1 cellular context compared by ENCODE assay signal in the genomic region with DNA sequence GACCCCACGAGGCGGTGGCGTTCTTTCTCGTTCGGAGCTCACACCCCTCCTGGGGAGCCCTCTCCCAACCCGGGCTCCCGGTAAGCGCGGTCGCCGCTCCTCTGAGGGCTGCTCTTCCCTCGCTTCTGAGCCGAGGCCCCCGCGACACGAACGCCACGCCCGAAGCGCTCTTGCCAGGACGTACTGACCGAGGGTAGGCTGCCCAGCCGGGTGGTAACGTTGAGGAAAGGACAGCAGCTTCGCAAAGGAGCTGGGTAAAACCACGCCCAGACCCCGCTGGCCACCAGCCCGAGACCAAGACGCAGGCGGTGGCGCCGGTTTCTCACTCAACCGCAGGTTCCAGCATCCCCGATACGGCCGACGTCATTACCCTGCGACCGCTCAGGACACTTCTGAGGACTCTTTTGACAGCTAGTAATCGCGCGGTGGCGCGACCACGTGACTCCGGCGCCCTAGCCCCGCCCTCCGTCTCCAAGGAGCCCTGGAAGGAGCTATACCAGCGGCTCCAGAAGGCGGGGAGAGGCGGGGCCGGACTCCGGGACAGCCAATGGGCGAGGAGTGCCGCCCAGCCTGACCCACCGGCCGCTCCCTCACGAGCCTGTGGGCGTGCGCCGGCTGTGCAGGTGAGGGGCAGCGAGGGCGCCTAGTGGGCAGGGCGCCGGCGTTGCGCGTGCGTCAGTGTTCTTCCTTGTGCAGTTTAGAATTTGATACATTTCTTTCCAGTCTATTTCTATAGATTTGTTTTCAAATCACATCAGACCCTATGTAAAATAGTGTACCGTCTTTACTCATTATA.
TF ChIP-seq lines count a peak whose summit lies in the region.

No MANE protein-coding gene starts in this region.

TF ChIP-seq in HepG2, 621 proteins besides CTCF, POLR2A, EP300 and RAD21 (continued from another document and continues in another):
- TF ChIP-seq, protein P1, sequence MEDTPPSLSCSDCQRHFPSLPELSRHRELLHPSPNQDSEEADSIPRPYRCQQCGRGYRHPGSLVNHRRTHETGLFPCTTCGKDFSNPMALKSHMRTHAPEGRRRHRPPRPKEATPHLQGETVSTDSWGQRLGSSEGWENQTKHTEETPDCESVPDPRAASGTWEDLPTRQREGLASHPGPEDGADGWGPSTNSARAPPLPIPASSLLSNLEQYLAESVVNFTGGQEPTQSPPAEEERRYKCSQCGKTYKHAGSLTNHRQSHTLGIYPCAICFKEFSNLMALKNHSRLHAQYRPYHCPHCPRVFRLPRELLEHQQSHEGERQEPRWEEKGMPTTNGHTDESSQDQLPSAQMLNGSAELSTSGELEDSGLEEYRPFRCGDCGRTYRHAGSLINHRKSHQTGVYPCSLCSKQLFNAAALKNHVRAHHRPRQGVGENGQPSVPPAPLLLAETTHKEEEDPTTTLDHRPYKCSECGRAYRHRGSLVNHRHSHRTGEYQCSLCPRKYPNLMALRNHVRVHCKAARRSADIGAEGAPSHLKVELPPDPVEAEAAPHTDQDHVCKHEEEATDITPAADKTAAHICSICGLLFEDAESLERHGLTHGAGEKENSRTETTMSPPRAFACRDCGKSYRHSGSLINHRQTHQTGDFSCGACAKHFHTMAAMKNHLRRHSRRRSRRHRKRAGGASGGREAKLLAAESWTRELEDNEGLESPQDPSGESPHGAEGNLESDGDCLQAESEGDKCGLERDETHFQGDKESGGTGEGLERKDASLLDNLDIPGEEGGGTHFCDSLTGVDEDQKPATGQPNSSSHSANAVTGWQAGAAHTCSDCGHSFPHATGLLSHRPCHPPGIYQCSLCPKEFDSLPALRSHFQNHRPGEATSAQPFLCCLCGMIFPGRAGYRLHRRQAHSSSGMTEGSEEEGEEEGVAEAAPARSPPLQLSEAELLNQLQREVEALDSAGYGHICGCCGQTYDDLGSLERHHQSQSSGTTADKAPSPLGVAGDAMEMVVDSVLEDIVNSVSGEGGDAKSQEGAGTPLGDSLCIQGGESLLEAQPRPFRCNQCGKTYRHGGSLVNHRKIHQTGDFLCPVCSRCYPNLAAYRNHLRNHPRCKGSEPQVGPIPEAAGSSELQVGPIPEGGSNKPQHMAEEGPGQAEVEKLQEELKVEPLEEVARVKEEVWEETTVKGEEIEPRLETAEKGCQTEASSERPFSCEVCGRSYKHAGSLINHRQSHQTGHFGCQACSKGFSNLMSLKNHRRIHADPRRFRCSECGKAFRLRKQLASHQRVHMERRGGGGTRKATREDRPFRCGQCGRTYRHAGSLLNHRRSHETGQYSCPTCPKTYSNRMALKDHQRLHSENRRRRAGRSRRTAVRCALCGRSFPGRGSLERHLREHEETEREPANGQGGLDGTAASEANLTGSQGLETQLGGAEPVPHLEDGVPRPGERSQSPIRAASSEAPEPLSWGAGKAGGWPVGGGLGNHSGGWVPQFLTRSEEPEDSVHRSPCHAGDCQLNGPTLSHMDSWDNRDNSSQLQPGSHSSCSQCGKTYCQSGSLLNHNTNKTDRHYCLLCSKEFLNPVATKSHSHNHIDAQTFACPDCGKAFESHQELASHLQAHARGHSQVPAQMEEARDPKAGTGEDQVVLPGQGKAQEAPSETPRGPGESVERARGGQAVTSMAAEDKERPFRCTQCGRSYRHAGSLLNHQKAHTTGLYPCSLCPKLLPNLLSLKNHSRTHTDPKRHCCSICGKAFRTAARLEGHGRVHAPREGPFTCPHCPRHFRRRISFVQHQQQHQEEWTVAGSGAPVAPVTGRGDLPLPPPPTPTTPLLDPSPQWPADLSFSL (CRISPR knock-in tag; IDR thresholded peaks at IDR 0.05) = no peak
- TF ChIP-seq FOXP1 (IDR thresholded peaks at IDR 0.05) (no peak), FOXP1 (CRISPR knock-in tag; IDR thresholded peaks at IDR 0.05) (peak; percentile 67), AKAP8 (CRISPR knock-in tag; IDR thresholded peaks at IDR 0.05) (0 out of 2 replicates have a peak, but pooled peaks have one; percentile 34), SMC3 (IDR thresholded peaks at IDR 0.05; ENCODE audit: low read length) (no peak), SETDB1 (CRISPR knock-in tag; IDR thresholded peaks at IDR 0.05; ENCODE audit: borderline replicate concordance) (no peak), MTA1 (CRISPR knock-in tag; IDR thresholded peaks at IDR 0.05; ENCODE audit: borderline replicate concordance) (peak; percentile 88), NFIB (CRISPR knock-in tag; IDR thresholded peaks at IDR 0.05; ENCODE audit: borderline replicate concordance) (no peak), ZNF441 (CRISPR knock-in tag; IDR thresholded peaks at IDR 0.05; ENCODE audit: borderline replicate concordance) (peak; percentile 20; the same call in 1 of the 2 replicates), DR1 (CRISPR knock-in tag; IDR thresholded peaks at IDR 0.05) (peak; percentile 60; the same call in 1 of the 2 replicates), ZNF543 (CRISPR knock-in tag; IDR thresholded peaks at IDR 0.05) (0 out of 2 replicates have a peak, but pooled peaks have one; percentile 57), ZNF335 (CRISPR knock-in tag; IDR thresholded peaks at IDR 0.05) (peak; percentile 88; the same call in 1 of the 2 replicates), ZFP82 (CRISPR knock-in tag; IDR thresholded peaks at IDR 0.05; ENCODE audit: borderline replicate concordance) (no peak), MIER2 (CRISPR knock-in tag; IDR thresholded peaks at IDR 0.05) (no peak), ZNF761 (CRISPR knock-in tag; conservative IDR thresholded peaks at IDR 0.05) (no peak; the same call in 1 of the 2 replicates), TOPORS (CRISPR knock-in tag; IDR thresholded peaks at IDR 0.05) (no peak; the same call in 1 of the 2 replicates), SMAD1 (CRISPR knock-in tag; IDR thresholded peaks at IDR 0.05; ENCODE audit: borderline replicate concordance, low read depth) (peak; percentile 89; the same call in 1 of the 2 replicates), SMAD3 (CRISPR knock-in tag; IDR thresholded peaks at IDR 0.05) (no peak; the same call in 1 of the 2 replicates), ZBTB8A (CRISPR knock-in tag; IDR thresholded peaks at IDR 0.05; ENCODE audit: borderline replicate concordance, low read depth) (peak; percentile 18; the same call in 1 of the 2 replicates), ATAD3A (CRISPR knock-in tag; IDR thresholded peaks at IDR 0.05) (no peak), ZNF746 (CRISPR knock-in tag; IDR thresholded peaks at IDR 0.05) (no peak), SMYD3 (CRISPR knock-in tag; IDR thresholded peaks at IDR 0.05) (no peak), ZNF83 (CRISPR knock-in tag; IDR thresholded peaks at IDR 0.05; ENCODE audit: borderline replicate concordance) (peak; percentile 92), FOXA1 (IDR thresholded peaks at IDR 0.05) (no peak), FOXA1 (CRISPR knock-in tag; IDR thresholded peaks at IDR 0.05) (no peak), ZKSCAN1 (IDR thresholded peaks at IDR 0.05; ENCODE audit: low read length) (no peak), TEAD3 (CRISPR knock-in tag; optimal IDR thresholded peaks at IDR 0.05; ENCODE audit: borderline replicate concordance) (peak; percentile 54)
- TF ChIP-seq, protein P2, sequence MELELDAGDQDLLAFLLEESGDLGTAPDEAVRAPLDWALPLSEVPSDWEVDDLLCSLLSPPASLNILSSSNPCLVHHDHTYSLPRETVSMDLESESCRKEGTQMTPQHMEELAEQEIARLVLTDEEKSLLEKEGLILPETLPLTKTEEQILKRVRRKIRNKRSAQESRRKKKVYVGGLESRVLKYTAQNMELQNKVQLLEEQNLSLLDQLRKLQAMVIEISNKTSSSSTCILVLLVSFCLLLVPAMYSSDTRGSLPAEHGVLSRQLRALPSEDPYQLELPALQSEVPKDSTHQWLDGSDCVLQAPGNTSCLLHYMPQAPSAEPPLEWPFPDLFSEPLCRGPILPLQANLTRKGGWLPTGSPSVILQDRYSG (CRISPR knock-in tag; IDR thresholded peaks at IDR 0.05) = 0 out of 2 replicates have a peak, but pooled peaks have one; percentile 82
- TF ChIP-seq, protein P3, sequence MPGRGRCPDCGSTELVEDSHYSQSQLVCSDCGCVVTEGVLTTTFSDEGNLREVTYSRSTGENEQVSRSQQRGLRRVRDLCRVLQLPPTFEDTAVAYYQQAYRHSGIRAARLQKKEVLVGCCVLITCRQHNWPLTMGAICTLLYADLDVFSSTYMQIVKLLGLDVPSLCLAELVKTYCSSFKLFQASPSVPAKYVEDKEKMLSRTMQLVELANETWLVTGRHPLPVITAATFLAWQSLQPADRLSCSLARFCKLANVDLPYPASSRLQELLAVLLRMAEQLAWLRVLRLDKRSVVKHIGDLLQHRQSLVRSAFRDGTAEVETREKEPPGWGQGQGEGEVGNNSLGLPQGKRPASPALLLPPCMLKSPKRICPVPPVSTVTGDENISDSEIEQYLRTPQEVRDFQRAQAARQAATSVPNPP (CRISPR knock-in tag; IDR thresholded peaks at IDR 0.05) = no peak
- TF ChIP-seq, protein P4, sequence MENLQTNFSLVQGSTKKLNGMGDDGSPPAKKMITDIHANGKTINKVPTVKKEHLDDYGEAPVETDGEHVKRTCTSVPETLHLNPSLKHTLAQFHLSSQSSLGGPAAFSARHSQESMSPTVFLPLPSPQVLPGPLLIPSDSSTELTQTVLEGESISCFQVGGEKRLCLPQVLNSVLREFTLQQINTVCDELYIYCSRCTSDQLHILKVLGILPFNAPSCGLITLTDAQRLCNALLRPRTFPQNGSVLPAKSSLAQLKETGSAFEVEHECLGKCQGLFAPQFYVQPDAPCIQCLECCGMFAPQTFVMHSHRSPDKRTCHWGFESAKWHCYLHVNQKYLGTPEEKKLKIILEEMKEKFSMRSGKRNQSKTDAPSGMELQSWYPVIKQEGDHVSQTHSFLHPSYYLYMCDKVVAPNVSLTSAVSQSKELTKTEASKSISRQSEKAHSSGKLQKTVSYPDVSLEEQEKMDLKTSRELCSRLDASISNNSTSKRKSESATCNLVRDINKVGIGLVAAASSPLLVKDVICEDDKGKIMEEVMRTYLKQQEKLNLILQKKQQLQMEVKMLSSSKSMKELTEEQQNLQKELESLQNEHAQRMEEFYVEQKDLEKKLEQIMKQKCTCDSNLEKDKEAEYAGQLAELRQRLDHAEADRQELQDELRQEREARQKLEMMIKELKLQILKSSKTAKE (CRISPR knock-in tag; IDR thresholded peaks at IDR 0.05; ENCODE audit: borderline replicate concordance) = no peak
- TF ChIP-seq, protein P5, sequence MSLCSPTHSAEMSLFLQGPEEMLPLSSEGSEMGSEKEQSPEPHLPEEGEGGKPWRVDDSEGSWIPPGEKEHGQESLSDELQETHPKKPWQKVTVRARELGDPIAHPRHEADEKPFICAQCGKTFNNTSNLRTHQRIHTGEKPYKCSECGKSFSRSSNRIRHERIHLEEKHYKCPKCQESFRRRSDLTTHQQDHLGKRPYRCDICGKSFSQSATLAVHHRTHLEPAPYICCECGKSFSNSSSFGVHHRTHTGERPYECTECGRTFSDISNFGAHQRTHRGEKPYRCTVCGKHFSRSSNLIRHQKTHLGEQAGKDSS (CRISPR knock-in tag; IDR thresholded peaks at IDR 0.05; ENCODE audit: borderline replicate concordance, low read depth) = no peak; the same call in 1 of the 2 replicates
- TF ChIP-seq, protein P6, sequence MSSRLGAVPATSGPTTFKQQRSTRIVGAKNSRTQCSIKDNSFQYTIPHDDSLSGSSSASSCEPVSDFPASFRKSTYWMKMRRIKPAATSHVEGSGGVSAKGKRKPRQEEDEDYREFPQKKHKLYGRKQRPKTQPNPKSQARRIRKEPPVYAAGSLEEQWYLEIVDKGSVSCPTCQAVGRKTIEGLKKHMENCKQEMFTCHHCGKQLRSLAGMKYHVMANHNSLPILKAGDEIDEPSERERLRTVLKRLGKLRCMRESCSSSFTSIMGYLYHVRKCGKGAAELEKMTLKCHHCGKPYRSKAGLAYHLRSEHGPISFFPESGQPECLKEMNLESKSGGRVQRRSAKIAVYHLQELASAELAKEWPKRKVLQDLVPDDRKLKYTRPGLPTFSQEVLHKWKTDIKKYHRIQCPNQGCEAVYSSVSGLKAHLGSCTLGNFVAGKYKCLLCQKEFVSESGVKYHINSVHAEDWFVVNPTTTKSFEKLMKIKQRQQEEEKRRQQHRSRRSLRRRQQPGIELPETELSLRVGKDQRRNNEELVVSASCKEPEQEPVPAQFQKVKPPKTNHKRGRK (CRISPR knock-in tag; IDR thresholded peaks at IDR 0.05) = peak; percentile 59; the same call in 1 of the 2 replicates
- TF ChIP-seq, protein P7, sequence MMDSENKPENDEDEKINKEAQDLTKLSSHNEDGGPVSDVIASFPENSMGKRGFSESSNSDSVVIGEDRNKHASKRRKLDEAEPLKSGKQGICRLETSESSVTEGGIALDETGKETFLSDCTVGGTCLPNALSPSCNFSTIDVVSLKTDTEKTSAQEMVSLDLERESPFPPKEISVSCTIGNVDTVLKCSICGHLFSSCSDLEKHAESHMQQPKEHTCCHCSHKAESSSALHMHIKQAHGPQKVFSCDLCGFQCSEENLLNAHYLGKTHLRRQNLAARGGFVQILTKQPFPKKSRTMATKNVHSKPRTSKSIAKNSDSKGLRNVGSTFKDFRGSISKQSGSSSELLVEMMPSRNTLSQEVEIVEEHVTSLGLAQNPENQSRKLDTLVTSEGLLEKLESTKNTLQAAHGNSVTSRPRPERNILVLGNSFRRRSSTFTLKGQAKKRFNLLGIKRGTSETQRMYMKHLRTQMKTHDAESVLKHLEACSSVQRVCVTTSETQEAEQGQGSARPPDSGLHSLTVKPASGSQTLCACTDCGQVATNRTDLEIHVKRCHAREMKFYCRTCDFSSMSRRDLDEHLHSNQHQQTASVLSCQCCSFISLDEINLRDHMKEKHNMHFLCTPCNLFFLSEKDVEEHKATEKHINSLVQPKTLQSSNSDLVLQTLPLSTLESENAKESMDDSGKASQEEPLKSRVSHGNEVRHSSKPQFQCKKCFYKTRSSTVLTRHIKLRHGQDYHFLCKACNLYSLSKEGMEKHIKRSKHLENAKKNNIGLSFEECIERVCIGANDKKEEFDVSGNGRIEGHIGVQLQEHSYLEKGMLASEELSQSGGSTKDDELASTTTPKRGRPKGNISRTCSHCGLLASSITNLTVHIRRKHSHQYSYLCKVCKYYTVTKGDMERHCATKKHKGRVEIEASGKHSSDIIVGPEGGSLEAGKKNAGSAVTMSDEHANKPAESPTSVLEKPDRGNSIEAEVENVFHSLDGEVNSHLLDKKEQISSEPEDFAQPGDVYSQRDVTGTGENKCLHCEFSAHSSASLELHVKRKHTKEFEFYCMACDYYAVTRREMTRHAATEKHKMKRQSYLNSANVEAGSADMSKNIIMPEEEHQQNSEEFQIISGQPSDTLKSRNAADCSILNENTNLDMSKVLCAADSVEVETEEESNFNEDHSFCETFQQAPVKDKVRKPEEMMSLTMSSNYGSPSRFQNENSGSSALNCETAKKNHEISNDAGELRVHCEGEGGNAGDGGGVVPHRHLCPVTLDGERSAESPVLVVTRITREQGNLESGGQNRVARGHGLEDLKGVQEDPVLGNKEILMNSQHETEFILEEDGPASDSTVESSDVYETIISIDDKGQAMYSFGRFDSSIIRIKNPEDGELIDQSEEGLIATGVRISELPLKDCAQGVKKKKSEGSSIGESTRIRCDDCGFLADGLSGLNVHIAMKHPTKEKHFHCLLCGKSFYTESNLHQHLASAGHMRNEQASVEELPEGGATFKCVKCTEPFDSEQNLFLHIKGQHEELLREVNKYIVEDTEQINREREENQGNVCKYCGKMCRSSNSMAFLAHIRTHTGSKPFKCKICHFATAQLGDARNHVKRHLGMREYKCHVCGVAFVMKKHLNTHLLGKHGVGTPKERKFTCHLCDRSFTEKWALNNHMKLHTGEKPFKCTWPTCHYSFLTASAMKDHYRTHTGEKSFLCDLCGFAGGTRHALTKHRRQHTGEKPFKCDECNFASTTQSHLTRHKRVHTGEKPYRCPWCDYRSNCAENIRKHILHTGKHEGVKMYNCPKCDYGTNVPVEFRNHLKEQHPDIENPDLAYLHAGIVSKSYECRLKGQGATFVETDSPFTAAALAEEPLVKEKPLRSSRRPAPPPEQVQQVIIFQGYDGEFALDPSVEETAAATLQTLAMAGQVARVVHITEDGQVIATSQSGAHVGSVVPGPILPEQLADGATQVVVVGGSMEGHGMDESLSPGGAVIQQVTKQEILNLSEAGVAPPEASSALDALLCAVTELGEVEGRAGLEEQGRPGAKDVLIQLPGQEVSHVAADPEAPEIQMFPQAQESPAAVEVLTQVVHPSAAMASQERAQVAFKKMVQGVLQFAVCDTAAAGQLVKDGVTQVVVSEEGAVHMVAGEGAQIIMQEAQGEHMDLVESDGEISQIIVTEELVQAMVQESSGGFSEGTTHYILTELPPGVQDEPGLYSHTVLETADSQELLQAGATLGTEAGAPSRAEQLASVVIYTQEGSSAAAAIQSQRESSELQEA (CRISPR knock-in tag; IDR thresholded peaks at IDR 0.05; ENCODE audit: not compliant biosample characterization) = peak; percentile 76
